10 cellular contexts compared by ENCODE assay signal in the genomic region with DNA sequence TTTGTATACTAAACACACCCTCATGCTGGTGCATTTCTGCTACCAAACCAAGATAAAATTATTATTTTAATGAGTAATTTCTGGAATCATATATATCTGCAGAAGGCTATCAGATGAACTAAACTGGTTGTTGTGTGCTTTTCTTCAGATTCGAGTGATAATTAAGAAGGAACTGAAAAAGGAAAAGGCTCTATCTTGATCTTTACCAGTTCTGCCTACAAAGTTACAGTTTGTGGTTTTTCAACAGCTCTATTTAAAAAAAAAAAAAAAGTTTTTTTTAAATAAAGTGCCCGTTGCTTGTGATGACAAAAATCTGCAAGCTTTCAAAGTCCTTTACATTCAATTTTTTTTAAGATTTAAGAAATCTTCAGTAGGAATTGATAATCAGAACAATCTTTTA. TPM values are rescaled to one million over a fixed set of nuclear protein-coding genes. Genes with fewer than 3 reads are reported as not detected.
A peak's percentile ranks its signal among the peaks of the same experiment; 100 is the strongest.
DNase-seq lines count a peak whose midpoint lies in the region; ATAC-seq lines count a peak whose summit lies in the region.
"Had no signal": no experiment of that assay in that cellular context is flagged by ENCODE, and none has a peak within 500 bp of the region (broad histone marks: within the 10 kb centered on the region; RNA-seq: fewer than 3 reads in every experiment).

No MANE protein-coding gene starts in this region.

- H3K27me3 ChIP-seq in SJCRH30 = no peaks in the 10 kb centered on the region
- H3K27me3 ChIP-seq: neural progenitor cell, thyroid gland had no signal

- H3K4me3 ChIP-seq in SJCRH30 = no peak overlapping the region
- H3K4me3 ChIP-seq: neural progenitor cell, thyroid gland had no signal

- H3K9me3 Mint-ChIP-seq in activated T-cell treated with anti-CD3 and anti-CD28 coated beads, Interleukin-2, amount 50 U/mL, for 4 hours = no peaks in the 10 kb centered on the region
- peaks cover 0 to 4% (median 0%) of the 10 kb centered on the region in 9 donors for H3K9me3 Mint-ChIP-seq in naive thymus-derived CD8-positive, alpha-beta T cell
- H3K9me3 Mint-ChIP-seq: neural progenitor cell had no signal

- H3K27me3 Mint-ChIP-seq in activated T-cell treated with anti-CD3 and anti-CD28 coated beads, Interleukin-2, amount 50 U/mL, for 4 hours (ENCODE audit: low read depth) = no peaks in the 10 kb centered on the region
- H3K27me3 Mint-ChIP-seq in naive thymus-derived CD8-positive, alpha-beta T cell = no peaks in the 10 kb centered on the region

- no peaks in the 10 kb centered on the region for H3K36me3 ChIP-seq in SJCRH30
- H3K36me3 ChIP-seq: neural progenitor cell, thyroid gland had no signal

- H3K9me3 ChIP-seq in SJCRH30 (replicated peaks) = no peaks in the 10 kb centered on the region
- H3K9me3 ChIP-seq: thyroid gland had no signal

- H3K27ac Mint-ChIP-seq in naive thymus-derived CD8-positive, alpha-beta T cell = no peak overlapping the region
- H3K27ac Mint-ChIP-seq: neural progenitor cell had no signal

- no peaks in the 10 kb centered on the region for H3K4me1 ChIP-seq in SJCRH30
- H3K4me1 ChIP-seq: thyroid gland had no signal

- peaks cover 4% of the 10 kb centered on the region for H3K36me3 Mint-ChIP-seq in activated T-cell treated with anti-CD3 and anti-CD28 coated beads, Interleukin-2, amount 50 U/mL, for 4 hours (ENCODE audit: insufficient read depth)
- H3K36me3 Mint-ChIP-seq in naive thymus-derived CD8-positive, alpha-beta T cell = peaks cover 0 to 8% (median 2%) of the 10 kb centered on the region in 3 donors

- H3K4me3 Mint-ChIP-seq in activated T-cell treated with anti-CD3 and anti-CD28 coated beads, Interleukin-2, amount 50 U/mL, for 4 hours = peak overlapping the region; percentile 17
- H3K4me3 Mint-ChIP-seq in naive thymus-derived CD8-positive, alpha-beta T cell = peak overlapping the region in 1 of 10 donors; percentile 34
- H3K4me3 Mint-ChIP-seq: neural progenitor cell had no signal

- DNase-seq in activated T-cell treated with anti-CD3 and anti-CD28 coated beads, Interleukin-2, amount 50 U/mL, for 4 hours = no peak
- DNase-seq in activated T-cell treated with anti-CD3 and anti-CD28 coated beads for 4 hours (no peak), NOMO-1 treated with dmso at 0.1 percent for 144 hours (lab: John Stamatoyannopoulos, UW; ENCODE audit: unreplicated experiment) (peak; percentile 58), T-helper 9 cell (no peak), NCI-H345 (lab: John Stamatoyannopoulos, UW) (no peak), SJCRH30 (no peak)
- no peak for DNase-seq in naive thymus-derived CD8-positive, alpha-beta T cell

- H3K27ac ChIP-seq in SJCRH30 = no peak overlapping the region
- H3K27ac ChIP-seq: neural progenitor cell, thyroid gland had no signal

- H3K4me1 Mint-ChIP-seq in activated T-cell treated with anti-CD3 and anti-CD28 coated beads, Interleukin-2, amount 50 U/mL, for 4 hours (ENCODE audit: low read depth) = peaks cover 41% of the 10 kb centered on the region
- H3K4me1 Mint-ChIP-seq in naive thymus-derived CD8-positive, alpha-beta T cell = peaks cover 13 to 62% (median 35%) of the 10 kb centered on the region in 4 donors

- POLR2A ChIA-PET in naive thymus-derived CD8-positive, alpha-beta T cell (lab: Charles Lee) = interaction anchor here (0.7 to 1.9 kb wide), 2 partner anchors 14 to 158 kb away, joined by 3 to 7 read pairs; partner anchors contain the start of gene DENND1B

- ATAC-seq in activated T-cell treated with anti-CD3 and anti-CD28 coated beads, Interleukin-2, amount 50 U/mL, for 4 hours = no peak
- peak; percentile 51 for ATAC-seq in HG03045 (IDR thresholded peaks at IDR 0.05; ENCODE audit: unreplicated experiment)
- ATAC-seq in naive thymus-derived CD8-positive, alpha-beta T cell = no peak

RNA-seq across cellular contexts. Expression of gene DENND1B, which starts 13.6 kb away (rescaled TPM):
- 1 to 10 TPM; 7.7 to 9.0 (median 9.0) TPM for total RNA-seq in activated T-cell treated with anti-CD3 and anti-CD28 coated beads, Interleukin-2, amount 50 U/mL, for 4 hours
- total RNA-seq in naive thymus-derived CD8-positive, alpha-beta T cell = 10 to 100 TPM; 10.5 to 14.0 TPM
- polyA plus RNA-seq in naive thymus-derived CD8-positive, alpha-beta T cell = 1 to 10 TPM; 5.5 to 9.4 (median 8.0) TPM
- 3.6 and 4.2 TPM in 2 replicates for total RNA-seq in SJCRH30 (2014; rRNA removed; shearing (Covaris generic))
